1 cellular context compared by ENCODE assay signal in genomic region chr15:76973362-76973743, GRCh38.
TF ChIP-seq lines count a peak whose summit lies in the region.

No MANE protein-coding gene starts in this region.

TF ChIP-seq in H1, 55 proteins besides CTCF, POLR2A, EP300 and RAD21 (continued from another document):
- TF ChIP-seq, protein P1, sequence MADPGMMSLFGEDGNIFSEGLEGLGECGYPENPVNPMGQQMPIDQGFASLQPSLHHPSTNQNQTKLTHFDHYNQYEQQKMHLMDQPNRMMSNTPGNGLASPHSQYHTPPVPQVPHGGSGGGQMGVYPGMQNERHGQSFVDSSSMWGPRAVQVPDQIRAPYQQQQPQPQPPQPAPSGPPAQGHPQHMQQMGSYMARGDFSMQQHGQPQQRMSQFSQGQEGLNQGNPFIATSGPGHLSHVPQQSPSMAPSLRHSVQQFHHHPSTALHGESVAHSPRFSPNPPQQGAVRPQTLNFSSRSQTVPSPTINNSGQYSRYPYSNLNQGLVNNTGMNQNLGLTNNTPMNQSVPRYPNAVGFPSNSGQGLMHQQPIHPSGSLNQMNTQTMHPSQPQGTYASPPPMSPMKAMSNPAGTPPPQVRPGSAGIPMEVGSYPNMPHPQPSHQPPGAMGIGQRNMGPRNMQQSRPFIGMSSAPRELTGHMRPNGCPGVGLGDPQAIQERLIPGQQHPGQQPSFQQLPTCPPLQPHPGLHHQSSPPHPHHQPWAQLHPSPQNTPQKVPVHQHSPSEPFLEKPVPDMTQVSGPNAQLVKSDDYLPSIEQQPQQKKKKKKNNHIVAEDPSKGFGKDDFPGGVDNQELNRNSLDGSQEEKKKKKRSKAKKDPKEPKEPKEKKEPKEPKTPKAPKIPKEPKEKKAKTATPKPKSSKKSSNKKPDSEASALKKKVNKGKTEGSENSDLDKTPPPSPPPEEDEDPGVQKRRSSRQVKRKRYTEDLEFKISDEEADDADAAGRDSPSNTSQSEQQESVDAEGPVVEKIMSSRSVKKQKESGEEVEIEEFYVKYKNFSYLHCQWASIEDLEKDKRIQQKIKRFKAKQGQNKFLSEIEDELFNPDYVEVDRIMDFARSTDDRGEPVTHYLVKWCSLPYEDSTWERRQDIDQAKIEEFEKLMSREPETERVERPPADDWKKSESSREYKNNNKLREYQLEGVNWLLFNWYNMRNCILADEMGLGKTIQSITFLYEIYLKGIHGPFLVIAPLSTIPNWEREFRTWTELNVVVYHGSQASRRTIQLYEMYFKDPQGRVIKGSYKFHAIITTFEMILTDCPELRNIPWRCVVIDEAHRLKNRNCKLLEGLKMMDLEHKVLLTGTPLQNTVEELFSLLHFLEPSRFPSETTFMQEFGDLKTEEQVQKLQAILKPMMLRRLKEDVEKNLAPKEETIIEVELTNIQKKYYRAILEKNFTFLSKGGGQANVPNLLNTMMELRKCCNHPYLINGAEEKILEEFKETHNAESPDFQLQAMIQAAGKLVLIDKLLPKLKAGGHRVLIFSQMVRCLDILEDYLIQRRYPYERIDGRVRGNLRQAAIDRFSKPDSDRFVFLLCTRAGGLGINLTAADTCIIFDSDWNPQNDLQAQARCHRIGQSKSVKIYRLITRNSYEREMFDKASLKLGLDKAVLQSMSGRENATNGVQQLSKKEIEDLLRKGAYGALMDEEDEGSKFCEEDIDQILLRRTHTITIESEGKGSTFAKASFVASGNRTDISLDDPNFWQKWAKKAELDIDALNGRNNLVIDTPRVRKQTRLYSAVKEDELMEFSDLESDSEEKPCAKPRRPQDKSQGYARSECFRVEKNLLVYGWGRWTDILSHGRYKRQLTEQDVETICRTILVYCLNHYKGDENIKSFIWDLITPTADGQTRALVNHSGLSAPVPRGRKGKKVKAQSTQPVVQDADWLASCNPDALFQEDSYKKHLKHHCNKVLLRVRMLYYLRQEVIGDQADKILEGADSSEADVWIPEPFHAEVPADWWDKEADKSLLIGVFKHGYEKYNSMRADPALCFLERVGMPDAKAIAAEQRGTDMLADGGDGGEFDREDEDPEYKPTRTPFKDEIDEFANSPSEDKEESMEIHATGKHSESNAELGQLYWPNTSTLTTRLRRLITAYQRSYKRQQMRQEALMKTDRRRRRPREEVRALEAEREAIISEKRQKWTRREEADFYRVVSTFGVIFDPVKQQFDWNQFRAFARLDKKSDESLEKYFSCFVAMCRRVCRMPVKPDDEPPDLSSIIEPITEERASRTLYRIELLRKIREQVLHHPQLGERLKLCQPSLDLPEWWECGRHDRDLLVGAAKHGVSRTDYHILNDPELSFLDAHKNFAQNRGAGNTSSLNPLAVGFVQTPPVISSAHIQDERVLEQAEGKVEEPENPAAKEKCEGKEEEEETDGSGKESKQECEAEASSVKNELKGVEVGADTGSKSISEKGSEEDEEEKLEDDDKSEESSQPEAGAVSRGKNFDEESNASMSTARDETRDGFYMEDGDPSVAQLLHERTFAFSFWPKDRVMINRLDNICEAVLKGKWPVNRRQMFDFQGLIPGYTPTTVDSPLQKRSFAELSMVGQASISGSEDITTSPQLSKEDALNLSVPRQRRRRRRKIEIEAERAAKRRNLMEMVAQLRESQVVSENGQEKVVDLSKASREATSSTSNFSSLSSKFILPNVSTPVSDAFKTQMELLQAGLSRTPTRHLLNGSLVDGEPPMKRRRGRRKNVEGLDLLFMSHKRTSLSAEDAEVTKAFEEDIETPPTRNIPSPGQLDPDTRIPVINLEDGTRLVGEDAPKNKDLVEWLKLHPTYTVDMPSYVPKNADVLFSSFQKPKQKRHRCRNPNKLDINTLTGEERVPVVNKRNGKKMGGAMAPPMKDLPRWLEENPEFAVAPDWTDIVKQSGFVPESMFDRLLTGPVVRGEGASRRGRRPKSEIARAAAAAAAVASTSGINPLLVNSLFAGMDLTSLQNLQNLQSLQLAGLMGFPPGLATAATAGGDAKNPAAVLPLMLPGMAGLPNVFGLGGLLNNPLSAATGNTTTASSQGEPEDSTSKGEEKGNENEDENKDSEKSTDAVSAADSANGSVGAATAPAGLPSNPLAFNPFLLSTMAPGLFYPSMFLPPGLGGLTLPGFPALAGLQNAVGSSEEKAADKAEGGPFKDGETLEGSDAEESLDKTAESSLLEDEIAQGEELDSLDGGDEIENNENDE (IDR thresholded peaks at IDR 0.05; ENCODE audit: insufficient replicate concordance, low read length), result no peak
- TF ChIP-seq RXRA (IDR thresholded peaks at IDR 0.05; ENCODE audit: insufficient read depth, low read depth, low read length), result no peak
